In the genomic region with DNA sequence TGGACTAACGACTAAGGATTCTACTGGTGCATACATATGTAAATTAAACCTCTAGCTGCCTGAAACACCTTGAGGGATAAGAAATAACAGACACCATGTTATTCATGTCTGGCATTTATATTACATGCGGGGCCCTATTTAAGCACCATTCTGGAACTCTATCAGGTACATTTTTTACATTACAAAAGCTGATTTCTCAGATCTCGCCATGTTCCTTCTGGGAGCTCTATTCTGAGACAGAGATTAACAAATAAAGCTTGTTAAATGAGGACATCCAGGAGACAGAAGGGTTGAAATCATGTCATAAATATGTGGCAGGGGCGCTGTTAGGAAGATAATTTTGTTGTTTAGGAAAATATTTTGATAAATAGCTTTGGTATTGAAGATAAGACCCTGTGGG, we compare ENCODE assay signal across 4 cellular contexts.
"Had no signal": no experiment of that assay in that cellular context is flagged by ENCODE, and none has a peak within 500 bp of the region (broad histone marks: within the 10 kb centered on the region; RNA-seq: fewer than 3 reads in every experiment).

No MANE protein-coding gene starts in this region.

- H3K4me3 ChIP-seq: K562 had no signal

- H3K27ac ChIP-seq: HL-60 had no signal

- DNase-seq: IMR-90, KBM-7 had no signal
